18 cellular contexts compared by ENCODE assay signal in the genomic region with DNA sequence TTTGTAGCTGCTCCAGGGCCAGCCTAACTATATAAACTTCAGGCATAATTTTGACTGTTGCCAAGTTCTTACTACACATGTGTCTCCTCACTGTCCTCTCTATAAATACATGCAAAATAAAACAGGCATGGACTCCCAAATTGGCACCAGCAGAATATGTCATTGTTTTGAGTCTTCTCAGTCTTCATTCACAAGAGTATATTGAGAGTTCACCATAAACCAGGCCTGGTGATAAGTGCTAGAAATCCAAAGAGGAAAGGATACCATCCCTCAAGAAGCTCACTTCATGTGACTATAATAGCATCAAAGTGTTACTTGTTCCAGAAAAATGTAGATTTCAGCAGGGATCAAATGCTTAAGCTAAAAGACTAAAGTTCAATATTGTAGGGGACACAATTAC. TPM values are rescaled to one million over a fixed set of nuclear protein-coding genes. Genes with fewer than 3 reads are reported as not detected.
DNase-seq lines count a peak whose midpoint lies in the region; ATAC-seq and TF ChIP-seq lines count a peak whose summit lies in the region.
"Had no signal": no experiment of that assay in that cellular context is flagged by ENCODE, and none has a peak within 500 bp of the region (broad histone marks: within the 10 kb centered on the region; RNA-seq: fewer than 3 reads in every experiment).

No MANE protein-coding gene starts in this region.

- no peak overlapping the region for H3K14ac ChIP-seq in neuronal stem cell (ENCODE audit: low read length)

- H3K27ac Mint-ChIP-seq in brain (peak overlapping the region in 3 of 5 experiments; percentile 15 to 52 (median 36)), glutamatergic neuron (ENCODE audit: unreplicated experiment) (no peak overlapping the region)
- H3K27ac Mint-ChIP-seq: CD4-positive, alpha-beta T cell had no signal

- H3K4me2 ChIP-seq in neuronal stem cell (ENCODE audit: insufficient read depth, low read length, poor library complexity, severe bottlenecking), result peak overlapping the region; percentile 45
- H3K4me2 ChIP-seq: BLaER1 had no signal

- H3K4me1 ChIP-seq in HUES48 (ENCODE audit: control insufficient read depth, insufficient read depth, low read length) (peaks cover 27% of the 10 kb centered on the region), neuronal stem cell (ENCODE audit: control insufficient read depth in 2 of 2, insufficient read depth in 1 of 2, low read depth in 1 of 2, low read length in 2 of 2) (peaks cover 16 to 23% of the 10 kb centered on the region in 2 donors)
- H3K4me1 ChIP-seq: BLaER1, SJCRH30 had no signal

- no peak overlapping the region for H3K23ac ChIP-seq in neuronal stem cell (ENCODE audit: low read depth, low read length, poor library complexity)

- H4K8ac ChIP-seq in neuronal stem cell (ENCODE audit: low read depth, low read length), result no peak overlapping the region

- TF ChIP-seq CTCF in brain (conservative IDR thresholded peaks at IDR 0.05) (no peak), glutamatergic neuron (IDR thresholded peaks at IDR 0.05; ENCODE audit: partially characterized antibody, unreplicated experiment) (no peak)

- H3K9me3 Mint-ChIP-seq in brain, result peaks cover 0 to 2% (median 0%) of the 10 kb centered on the region in 5 experiments
- H3K9me3 Mint-ChIP-seq in glutamatergic neuron (ENCODE audit: unreplicated experiment), result peaks cover 6% of the 10 kb centered on the region
- H3K9me3 Mint-ChIP-seq: CD4-positive, alpha-beta T cell had no signal

- no peak overlapping the region for H2BK5ac ChIP-seq in neuronal stem cell (ENCODE audit: low read length)

- peak overlapping the region; percentile 89 for H3K4me3 ChIP-seq in HUES48 (ENCODE audit: low read depth, low read length)
- H3K4me3 ChIP-seq in neuronal stem cell (ENCODE audit: low read length in 2 of 2), result peak overlapping the region in 1 of 2 donors; percentile 61
- H3K4me3 ChIP-seq: BLaER1, SJCRH30 had no signal

- peaks cover 6% of the 10 kb centered on the region for H3K36me3 Mint-ChIP-seq in brain
- H3K36me3 Mint-ChIP-seq in glutamatergic neuron (ENCODE audit: unreplicated experiment), result no peaks in the 10 kb centered on the region

- H3K36me3 ChIP-seq in HUES48 (ENCODE audit: control insufficient read depth, insufficient read depth, low read length) (no peaks in the 10 kb centered on the region), neuronal stem cell (replicated peaks in 1 of 2; ENCODE audit: control insufficient read depth in 2 of 2, insufficient read depth in 2 of 2, low read length in 2 of 2) (peaks cover 0 to 22% of the 10 kb centered on the region in 2 donors)
- H3K36me3 ChIP-seq: BLaER1, SJCRH30 had no signal

- H3K9me3 ChIP-seq in HUES48 (ENCODE audit: control insufficient read depth, insufficient read depth, low read length) (no peaks in the 10 kb centered on the region), neuronal stem cell (replicated peaks in 1 of 2; ENCODE audit: control insufficient read depth in 2 of 2, insufficient read depth in 1 of 2, low read depth in 1 of 2, low read length in 2 of 2) (no peaks in the 10 kb centered on the region)
- H3K9me3 ChIP-seq: BLaER1, SJCRH30 had no signal

- H2AFZ ChIP-seq in neuronal stem cell (ENCODE audit: low read length), result no peak overlapping the region

- DNase-seq in glutamatergic neuron, result no peak
- DNase-seq in neuronal stem cell (ENCODE audit: low spot score), result no peak
- no peak for DNase-seq in T-helper 9 cell
- DNase-seq: Calu3; CD4-positive, alpha-beta T cell; DMS153; KG1; NCI-H1092; NCI-H1436; NCI-H187 treated with DMSO at 0.1 percent for 48 hours; NCI-H2107; NCI-H748 treated with DMSO at 0.1 percent for 48 hours; SJCRH30 had no signal

- H3K9ac ChIP-seq in HUES48 (ENCODE audit: low read depth, low read length) (no peak overlapping the region), neuronal stem cell (ENCODE audit: low read depth, low read length, poor library complexity) (no peak overlapping the region)
- H3K9ac ChIP-seq: BLaER1 had no signal

- peak overlapping the region; percentile 81 to 99 (median 97) for H3K4me3 Mint-ChIP-seq in brain
- peak overlapping the region; percentile 60 for H3K4me3 Mint-ChIP-seq in glutamatergic neuron (ENCODE audit: unreplicated experiment)
- H3K4me3 Mint-ChIP-seq: CD4-positive, alpha-beta T cell had no signal

- ATAC-seq in GM18870 (IDR thresholded peaks at IDR 0.05; ENCODE audit: unreplicated experiment) (no peak), HG02759 (IDR thresholded peaks at IDR 0.05; ENCODE audit: unreplicated experiment) (no peak)

- no peak overlapping the region for H4K91ac ChIP-seq in neuronal stem cell (ENCODE audit: low read depth, low read length, poor library complexity)

- H3K18ac ChIP-seq in neuronal stem cell (ENCODE audit: low read length), result no peak overlapping the region

- H3K27me3 Mint-ChIP-seq in brain, result peaks cover 6% of the 10 kb centered on the region
- peaks cover 8% of the 10 kb centered on the region for H3K27me3 Mint-ChIP-seq in glutamatergic neuron (ENCODE audit: unreplicated experiment)
- H3K27me3 Mint-ChIP-seq: CD4-positive, alpha-beta T cell had no signal

- H2BK15ac ChIP-seq in neuronal stem cell (ENCODE audit: low read length), result no peak overlapping the region

- H2AK5ac ChIP-seq in neuronal stem cell (ENCODE audit: low read depth, low read length), result no peak overlapping the region

- H3K4ac ChIP-seq in neuronal stem cell (ENCODE audit: low read length), result no peak overlapping the region

- H2BK12ac ChIP-seq in neuronal stem cell (ENCODE audit: low read length), result no peak overlapping the region

- no peaks in the 10 kb centered on the region for H3K79me1 ChIP-seq in neuronal stem cell (ENCODE audit: low read depth, low read length)

- H3K27me3 ChIP-seq in HUES48 (ENCODE audit: control insufficient read depth, insufficient read depth, low read length) (peaks cover 19% of the 10 kb centered on the region; the same call in 1 of the 2 replicates), neuronal stem cell (ENCODE audit: control insufficient read depth in 3 of 3, insufficient read depth in 3 of 3, low read depth in 1 of 3, low read length in 3 of 3) (no peaks in the 10 kb centered on the region)
- H3K27me3 ChIP-seq: BLaER1, SJCRH30 had no signal

- no peak overlapping the region for H2BK120ac ChIP-seq in neuronal stem cell (ENCODE audit: low read depth, low read length)

- H3K4me1 Mint-ChIP-seq in brain, result peaks cover 84% of the 10 kb centered on the region
- H3K4me1 Mint-ChIP-seq in glutamatergic neuron (ENCODE audit: low read depth, unreplicated experiment), result peaks cover 27% of the 10 kb centered on the region

- H3K27ac ChIP-seq in HUES48 (ENCODE audit: low read depth, low read length) (no peak overlapping the region), neuronal stem cell (replicated peaks; ENCODE audit: low read length) (no peak overlapping the region)
- H3K27ac ChIP-seq: BLaER1, SJCRH30 had no signal

RNA-seq across cellular contexts. Expression of a gene that starts 13.7 kb away (rescaled TPM):
- polyA plus RNA-seq in brain (ENCODE audit: insufficient read depth, low read depth, low replicate concordance), result 11.3 TPM
- 12.4 TPM for total RNA-seq in glutamatergic neuron (ENCODE audit: unreplicated experiment)
- 32.4 TPM for polyA plus RNA-seq in neuronal stem cell (2013, experiment 1 of 2)
- 33.4 TPM for polyA plus RNA-seq in neuronal stem cell (2013, experiment 2 of 2)

RNA-seq across cellular contexts. Expression of a gene that starts 34.9 kb away (rescaled TPM):
- polyA plus RNA-seq in brain (ENCODE audit: insufficient read depth, low read depth, low replicate concordance), result 81.4 TPM
- 36.0 TPM for total RNA-seq in glutamatergic neuron (ENCODE audit: unreplicated experiment)
- polyA plus RNA-seq in neuronal stem cell (2013, experiment 1 of 2), result 49.7 TPM
- polyA plus RNA-seq in neuronal stem cell (2013, experiment 2 of 2), result 51.1 TPM
